3 cellular contexts compared by ENCODE assay signal in the genomic region with DNA sequence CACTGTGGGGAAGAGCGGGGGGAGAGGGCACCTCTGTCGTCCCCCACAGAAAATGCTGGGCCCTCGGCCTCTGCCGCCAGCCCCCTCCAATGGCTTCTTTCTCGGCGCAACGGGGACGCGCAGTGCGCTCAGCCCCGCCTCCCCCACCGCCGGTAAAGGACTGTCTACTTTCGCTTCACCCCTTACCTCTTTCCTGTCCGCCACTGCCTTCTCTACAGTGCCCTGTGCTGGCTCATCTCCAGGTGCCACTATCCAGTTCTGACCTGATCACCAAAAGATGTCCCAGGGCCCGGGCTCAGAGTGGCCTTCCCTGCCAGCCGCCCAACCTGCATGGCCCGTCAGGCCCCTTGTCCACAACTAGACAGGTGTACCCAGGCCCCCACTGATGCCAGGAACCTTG.
TF ChIP-seq lines count a peak whose summit lies in the region.

No MANE protein-coding gene starts in this region.

TF ChIP-seq in SK-N-SH, 30 proteins besides CTCF, POLR2A, EP300 and RAD21:
- TF ChIP-seq SIN3A (IDR thresholded peaks at IDR 0.05; ENCODE audit: borderline replicate concordance, low read depth, low read length), result no peak
- TF ChIP-seq POLR2AphosphoS5 (IDR thresholded peaks at IDR 0.05; ENCODE audit: low read depth, low read length), result no peak
- TF ChIP-seq GATA2 (CRISPR knock-in tag; IDR thresholded peaks at IDR 0.05), result no peak
- TF ChIP-seq JUND (IDR thresholded peaks at IDR 0.05), result no peak
- no peak for TF ChIP-seq FOSL2 (IDR thresholded peaks at IDR 0.05; ENCODE audit: borderline replicate concordance, low read depth)
- TF ChIP-seq, protein P1, sequence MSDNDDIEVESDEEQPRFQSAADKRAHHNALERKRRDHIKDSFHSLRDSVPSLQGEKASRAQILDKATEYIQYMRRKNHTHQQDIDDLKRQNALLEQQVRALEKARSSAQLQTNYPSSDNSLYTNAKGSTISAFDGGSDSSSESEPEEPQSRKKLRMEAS (IDR thresholded peaks at IDR 0.05; ENCODE audit: low read depth), result no peak
- no peak for TF ChIP-seq MXI1 (IDR thresholded peaks at IDR 0.05; ENCODE audit: low read depth, low read length)
- no peak for TF ChIP-seq EZH2phosphoT487 (IDR thresholded peaks at IDR 0.05; ENCODE audit: borderline replicate concordance, low read depth)
- no peak for TF ChIP-seq TEAD4 (IDR thresholded peaks at IDR 0.05; ENCODE audit: borderline replicate concordance, insufficient read depth)
- TF ChIP-seq ELF1 (IDR thresholded peaks at IDR 0.05), result no peak
- TF ChIP-seq, protein P2, sequence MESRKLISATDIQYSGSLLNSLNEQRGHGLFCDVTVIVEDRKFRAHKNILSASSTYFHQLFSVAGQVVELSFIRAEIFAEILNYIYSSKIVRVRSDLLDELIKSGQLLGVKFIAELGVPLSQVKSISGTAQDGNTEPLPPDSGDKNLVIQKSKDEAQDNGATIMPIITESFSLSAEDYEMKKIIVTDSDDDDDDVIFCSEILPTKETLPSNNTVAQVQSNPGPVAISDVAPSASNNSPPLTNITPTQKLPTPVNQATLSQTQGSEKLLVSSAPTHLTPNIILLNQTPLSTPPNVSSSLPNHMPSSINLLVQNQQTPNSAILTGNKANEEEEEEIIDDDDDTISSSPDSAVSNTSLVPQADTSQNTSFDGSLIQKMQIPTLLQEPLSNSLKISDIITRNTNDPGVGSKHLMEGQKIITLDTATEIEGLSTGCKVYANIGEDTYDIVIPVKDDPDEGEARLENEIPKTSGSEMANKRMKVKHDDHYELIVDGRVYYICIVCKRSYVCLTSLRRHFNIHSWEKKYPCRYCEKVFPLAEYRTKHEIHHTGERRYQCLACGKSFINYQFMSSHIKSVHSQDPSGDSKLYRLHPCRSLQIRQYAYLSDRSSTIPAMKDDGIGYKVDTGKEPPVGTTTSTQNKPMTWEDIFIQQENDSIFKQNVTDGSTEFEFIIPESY (IDR thresholded peaks at IDR 0.05; ENCODE audit: borderline replicate concordance, low read depth), result no peak
- TF ChIP-seq, protein P3, sequence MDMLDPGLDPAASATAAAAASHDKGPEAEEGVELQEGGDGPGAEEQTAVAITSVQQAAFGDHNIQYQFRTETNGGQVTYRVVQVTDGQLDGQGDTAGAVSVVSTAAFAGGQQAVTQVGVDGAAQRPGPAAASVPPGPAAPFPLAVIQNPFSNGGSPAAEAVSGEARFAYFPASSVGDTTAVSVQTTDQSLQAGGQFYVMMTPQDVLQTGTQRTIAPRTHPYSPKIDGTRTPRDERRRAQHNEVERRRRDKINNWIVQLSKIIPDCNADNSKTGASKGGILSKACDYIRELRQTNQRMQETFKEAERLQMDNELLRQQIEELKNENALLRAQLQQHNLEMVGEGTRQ (IDR thresholded peaks at IDR 0.05; ENCODE audit: borderline replicate concordance, low read depth, low read length), result no peak
- TF ChIP-seq, protein P4, sequence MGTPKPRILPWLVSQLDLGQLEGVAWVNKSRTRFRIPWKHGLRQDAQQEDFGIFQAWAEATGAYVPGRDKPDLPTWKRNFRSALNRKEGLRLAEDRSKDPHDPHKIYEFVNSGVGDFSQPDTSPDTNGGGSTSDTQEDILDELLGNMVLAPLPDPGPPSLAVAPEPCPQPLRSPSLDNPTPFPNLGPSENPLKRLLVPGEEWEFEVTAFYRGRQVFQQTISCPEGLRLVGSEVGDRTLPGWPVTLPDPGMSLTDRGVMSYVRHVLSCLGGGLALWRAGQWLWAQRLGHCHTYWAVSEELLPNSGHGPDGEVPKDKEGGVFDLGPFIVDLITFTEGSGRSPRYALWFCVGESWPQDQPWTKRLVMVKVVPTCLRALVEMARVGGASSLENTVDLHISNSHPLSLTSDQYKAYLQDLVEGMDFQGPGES (IDR thresholded peaks at IDR 0.05; ENCODE audit: low read depth, low read length), result no peak
TF ChIP-seq in SK-N-SH: peak in this region for 0.

TF ChIP-seq in SK-N-SH treated with all-trans-retinoic acid at 6 μM for 48 hours, 23 proteins besides CTCF, POLR2A, EP300 and RAD21:
- TF ChIP-seq PPARA (CRISPR knock-in tag; IDR thresholded peaks at IDR 0.05; ENCODE audit: borderline replicate concordance), result no peak
- TF ChIP-seq ZNF8 (CRISPR knock-in tag; IDR thresholded peaks at IDR 0.05), result no peak
- TF ChIP-seq TOX (CRISPR knock-in tag; IDR thresholded peaks at IDR 0.05; ENCODE audit: borderline replicate concordance), result no peak
- TF ChIP-seq ZNF565 (CRISPR knock-in tag; conservative IDR thresholded peaks at IDR 0.05; ENCODE audit: low read depth), result no peak
- no peak for TF ChIP-seq ZC3H10 (CRISPR knock-in tag; IDR thresholded peaks at IDR 0.05)
- TF ChIP-seq, protein P5, sequence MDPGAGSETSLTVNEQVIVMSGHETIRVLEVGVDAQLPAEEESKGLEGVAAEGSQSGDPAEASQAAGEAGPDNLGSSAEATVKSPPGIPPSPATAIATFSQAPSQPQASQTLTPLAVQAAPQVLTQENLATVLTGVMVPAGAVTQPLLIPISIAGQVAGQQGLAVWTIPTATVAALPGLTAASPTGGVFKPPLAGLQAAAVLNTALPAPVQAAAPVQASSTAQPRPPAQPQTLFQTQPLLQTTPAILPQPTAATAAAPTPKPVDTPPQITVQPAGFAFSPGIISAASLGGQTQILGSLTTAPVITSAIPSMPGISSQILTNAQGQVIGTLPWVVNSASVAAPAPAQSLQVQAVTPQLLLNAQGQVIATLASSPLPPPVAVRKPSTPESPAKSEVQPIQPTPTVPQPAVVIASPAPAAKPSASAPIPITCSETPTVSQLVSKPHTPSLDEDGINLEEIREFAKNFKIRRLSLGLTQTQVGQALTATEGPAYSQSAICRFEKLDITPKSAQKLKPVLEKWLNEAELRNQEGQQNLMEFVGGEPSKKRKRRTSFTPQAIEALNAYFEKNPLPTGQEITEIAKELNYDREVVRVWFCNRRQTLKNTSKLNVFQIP (CRISPR knock-in tag; IDR thresholded peaks at IDR 0.05; ENCODE audit: borderline replicate concordance, low read depth), result no peak
- TF ChIP-seq ZNF70 (CRISPR knock-in tag; IDR thresholded peaks at IDR 0.05), result no peak
- no peak for TF ChIP-seq ARNTL (CRISPR knock-in tag; IDR thresholded peaks at IDR 0.05; ENCODE audit: borderline replicate concordance, low read depth)
- TF ChIP-seq ESRRG (CRISPR knock-in tag; IDR thresholded peaks at IDR 0.05), result no peak
TF ChIP-seq in SK-N-SH treated with all-trans-retinoic acid at 6 μM for 48 hours: peak in this region for 0.

TF ChIP-seq in HepG2, 621 proteins besides CTCF, POLR2A, EP300 and RAD21:
- TF ChIP-seq JUNB (CRISPR knock-in tag; IDR thresholded peaks at IDR 0.05; ENCODE audit: borderline replicate concordance) (no peak), AGO2 (optimal IDR thresholded peaks at IDR 0.05; ENCODE audit: low read depth, low read length) (peak; percentile 36)
